Comparison of ENCODE assay signal across 19 cellular contexts in genomic region chr11:9838229-9838628, GRCh38.
DNase-seq lines count a peak whose midpoint lies in the region; ATAC-seq, FAIRE-seq and TF ChIP-seq lines count a peak whose summit lies in the region.
"Had no signal": no experiment of that assay in that cellular context is flagged by ENCODE, and none has a peak within 500 bp of the region (broad histone marks: within the 10 kb centered on the region; RNA-seq: fewer than 3 reads in every experiment).

No MANE protein-coding gene starts in this region.

- H3K4me2 ChIP-seq in skeletal muscle satellite cell (ENCODE audit: low read length) = peak overlapping the region; percentile 44

- no peaks in the 10 kb centered on the region for H3K27me3 Mint-ChIP-seq in nephron progenitor cell (ENCODE audit: low read depth, poor library complexity)
- no peaks in the 10 kb centered on the region for H3K27me3 Mint-ChIP-seq in activated CD8-positive, alpha-beta T cell treated with anti-CD3 and anti-CD28 coated beads for 36 hours

- intact Hi-C loops in activated CD8-positive, alpha-beta T cell treated with anti-CD3 and anti-CD28 coated beads for 36 hours (cut with micrococcal nuclease) = no loop called here

- H3K9ac ChIP-seq in skeletal muscle satellite cell (ENCODE audit: low read depth, low read length) = peak overlapping the region; percentile 33

- no peaks in the 10 kb centered on the region for H3K27me3 ChIP-seq in RWPE2 (ENCODE audit: insufficient read depth, poor library complexity, severe bottlenecking)
- H3K27me3 ChIP-seq in skeletal muscle satellite cell (ENCODE audit: control insufficient read depth, insufficient read depth, low read length) = no peaks in the 10 kb centered on the region
- H3K27me3 ChIP-seq: SJSA1, upper lobe of left lung had no signal

- TF ChIP-seq CTCF in RWPE2 (IDR thresholded peaks at IDR 0.05; ENCODE audit: poor library complexity, severe bottlenecking) (no peak), fibroblast of mammary gland (conservative IDR thresholded peaks at IDR 0.05; ENCODE audit: control insufficient read depth, insufficient read depth, low read depth, low read length) (no peak), nephron progenitor cell (IDR thresholded peaks at IDR 0.05) (no peak)
- TF ChIP-seq CTCF in activated CD8-positive, alpha-beta T cell treated with anti-CD3 and anti-CD28 coated beads for 36 hours (IDR thresholded peaks at IDR 0.05) = no peak

- 0 out of 3 replicates have a peak, but pooled peaks have one; percentile 19 for ATAC-seq in RWPE2 (ENCODE audit: low read depth)
- no peak for ATAC-seq in HG02884 (IDR thresholded peaks at IDR 0.05; ENCODE audit: unreplicated experiment)
- no peak for ATAC-seq in activated CD8-positive, alpha-beta T cell treated with anti-CD3 and anti-CD28 coated beads for 36 hours
- ATAC-seq: CD8-positive, alpha-beta T cell had no signal

- no peak for DNase-seq in H54 (ENCODE audit: insufficient read length, low spot score)
- DNase-seq in RWPE2 (ENCODE audit: low spot score) = no peak
- DNase-seq in fibroblast of mammary gland (ENCODE audit: low read depth) = peak; percentile 65
- DNase-seq in mesenteric fat pad (ENCODE audit: low spot score) = no peak
- no peak for DNase-seq in nephron progenitor cell
- DNase-seq in activated CD8-positive, alpha-beta T cell treated with anti-CD3 and anti-CD28 coated beads for 36 hours = no peak
- DNase-seq: activated gamma-delta T cell; amygdala; CD8-positive, alpha-beta T cell; NCI-H2029; stimulated activated naive CD4-positive, alpha-beta T cell; T-helper 9 cell; upper lobe of left lung had no signal

- H3K4me1 Mint-ChIP-seq in nephron progenitor cell = no peaks in the 10 kb centered on the region
- H3K4me1 Mint-ChIP-seq in activated CD8-positive, alpha-beta T cell treated with anti-CD3 and anti-CD28 coated beads for 36 hours (ENCODE audit: low read depth) = peaks cover 41% of the 10 kb centered on the region
- H3K4me1 Mint-ChIP-seq: nephron had no signal

- peak; percentile 62 for FAIRE-seq in H54 (lab: Jason Lieb, UNC)
- FAIRE-seq: colon had no signal

- H3K4me1 ChIP-seq in RWPE2 (ENCODE audit: insufficient read depth, poor library complexity, severe bottlenecking) = peaks cover 29% of the 10 kb centered on the region
- peaks cover 24% of the 10 kb centered on the region for H3K4me1 ChIP-seq in skeletal muscle satellite cell (ENCODE audit: control insufficient read depth, insufficient read depth, low read length)
- H3K4me1 ChIP-seq: upper lobe of left lung had no signal

- POLR2A ChIA-PET in activated CD8-positive, alpha-beta T cell treated with anti-CD3 and anti-CD28 coated beads for 36 hours (lab: Charles Lee) = no interaction called here

- H3K9me3 Mint-ChIP-seq in nephron progenitor cell = no peaks in the 10 kb centered on the region
- H3K9me3 Mint-ChIP-seq in activated CD8-positive, alpha-beta T cell treated with anti-CD3 and anti-CD28 coated beads for 36 hours = peaks cover 3% of the 10 kb centered on the region
- H3K9me3 Mint-ChIP-seq: CD8-positive, alpha-beta T cell; nephron had no signal

- no peak overlapping the region for H3K4me3 ChIP-seq in RWPE2 (ENCODE audit: severe bottlenecking)
- no peak overlapping the region for H3K4me3 ChIP-seq in fibroblast of mammary gland (ENCODE audit: control insufficient read depth, low read depth, low read length)
- H3K4me3 ChIP-seq in skeletal muscle satellite cell (ENCODE audit: low read length) = no peak overlapping the region
- H3K4me3 ChIP-seq: lung, SJSA1, upper lobe of left lung had no signal

- CTCF ChIA-PET in activated CD8-positive, alpha-beta T cell treated with anti-CD3 and anti-CD28 coated beads for 36 hours (lab: Charles Lee) = no interaction called here

- no peak for TF ChIP-seq POLR2A in H54 (IDR thresholded peaks at IDR 0.05; ENCODE audit: low read depth, low read length)

- no peak overlapping the region for H3K27ac Mint-ChIP-seq in nephron progenitor cell
- no peak overlapping the region for H3K27ac Mint-ChIP-seq in activated CD8-positive, alpha-beta T cell treated with anti-CD3 and anti-CD28 coated beads for 36 hours
- H3K27ac Mint-ChIP-seq: CD8-positive, alpha-beta T cell had no signal

- no peak overlapping the region for H3K4me3 Mint-ChIP-seq in nephron progenitor cell
- no peak overlapping the region for H3K4me3 Mint-ChIP-seq in activated CD8-positive, alpha-beta T cell treated with anti-CD3 and anti-CD28 coated beads for 36 hours
- H3K4me3 Mint-ChIP-seq: CD8-positive, alpha-beta T cell; nephron had no signal

- peaks cover 44% of the 10 kb centered on the region for H3K36me3 Mint-ChIP-seq in nephron progenitor cell (ENCODE audit: low read depth)
- peaks cover 25% of the 10 kb centered on the region for H3K36me3 Mint-ChIP-seq in activated CD8-positive, alpha-beta T cell treated with anti-CD3 and anti-CD28 coated beads for 36 hours (ENCODE audit: low read depth)

- H3K27ac ChIP-seq in RWPE2 (ENCODE audit: poor library complexity, severe bottlenecking) = peak overlapping the region; percentile 87
- H3K27ac ChIP-seq: SJSA1, upper lobe of left lung had no signal

- H3K36me3 ChIP-seq in RWPE2 (ENCODE audit: low read depth) = peaks cover 9% of the 10 kb centered on the region; the same call in 1 of the 2 replicates
- peaks cover 19% of the 10 kb centered on the region for H3K36me3 ChIP-seq in skeletal muscle satellite cell (ENCODE audit: insufficient read depth, low read length)

- H3K9me3 ChIP-seq in RWPE2 (ENCODE audit: severe bottlenecking) (no peaks in the 10 kb centered on the region), skeletal muscle satellite cell (replicated peaks; ENCODE audit: low read length) (no peaks in the 10 kb centered on the region)
- H3K9me3 ChIP-seq: SJSA1, upper lobe of left lung had no signal
